In genomic region chr22:34886391-34886790, GRCh38 we compare ENCODE assay signal across 16 cellular contexts.
A peak's percentile ranks its signal among the peaks of the same experiment; 100 is the strongest.
DNase-seq lines count a peak whose midpoint lies in the region; ATAC-seq, FAIRE-seq and TF ChIP-seq lines count a peak whose summit lies in the region.
"Had no signal": no experiment of that assay in that cellular context is flagged by ENCODE, and none has a peak within 500 bp of the region (broad histone marks: within the 10 kb centered on the region; RNA-seq: fewer than 3 reads in every experiment).

No MANE protein-coding gene starts in this region.

- TF ChIP-seq CTCF in AG10803 (conservative IDR thresholded peaks at IDR 0.05; ENCODE audit: low read length) = no peak
- no peak for TF ChIP-seq CTCF in astrocyte (IDR thresholded peaks at IDR 0.05; ENCODE audit: insufficient read depth, low read depth, low read length)
- TF ChIP-seq CTCF in suprapubic skin (IDR thresholded peaks at IDR 0.05) = no peak

- no peak for TF ChIP-seq EP300 in suprapubic skin (IDR thresholded peaks at IDR 0.05)

- no peaks in the 10 kb centered on the region for H3K27me3 Mint-ChIP-seq in astrocyte (ENCODE audit: low read depth, unreplicated experiment)

- DNase-seq in AG10803 (ENCODE audit: low read depth) (peak; percentile 82), astrocyte (ENCODE audit: low read depth) (peak; percentile 56), suprapubic skin (ENCODE audit: low spot score in 2 of 2) (no peak), left colon (no peak), cerebellum (ENCODE audit: low spot score) (no peak), GM03348 (ENCODE audit: low spot score) (no peak)
- DNase-seq: 8988T; AML-193; Caco-2; CD4-positive, alpha-beta T cell; GDM1; GM23248 had no signal

- H3K79me2 ChIP-seq in astrocyte (ENCODE audit: insufficient read depth, low read length) = no peaks in the 10 kb centered on the region

- no peaks in the 10 kb centered on the region for H4K20me1 ChIP-seq in astrocyte (ENCODE audit: insufficient read depth, low read length)

- intact Hi-C loops in left colon (cut with DNase I, micrococcal nuclease) = no loop called here

- no peak for ATAC-seq in left colon

- H3K4me1 Mint-ChIP-seq in astrocyte (ENCODE audit: low read depth, unreplicated experiment) = no peaks in the 10 kb centered on the region

- H3K27me3 ChIP-seq in astrocyte (ENCODE audit: insufficient read depth, low read length) (no peaks in the 10 kb centered on the region), esophagus (ENCODE audit: control insufficient read depth in 1 of 2, insufficient read depth in 2 of 2, low read length in 2 of 2) (no peaks in the 10 kb centered on the region), suprapubic skin (no peaks in the 10 kb centered on the region)

- no peaks in the 10 kb centered on the region for H3K36me3 ChIP-seq in astrocyte (ENCODE audit: insufficient read depth, low read length)
- H3K36me3 ChIP-seq in esophagus (ENCODE audit: control insufficient read depth in 2 of 2, insufficient read depth in 2 of 2, low read length in 1 of 2) = no peaks in the 10 kb centered on the region
- no peaks in the 10 kb centered on the region for H3K36me3 ChIP-seq in suprapubic skin
- H3K36me3 ChIP-seq: HAP-1 had no signal

- no peak overlapping the region for H3K4me2 ChIP-seq in astrocyte (ENCODE audit: low read length)

- H3K9me3 ChIP-seq in astrocyte (ENCODE audit: insufficient read depth, low read depth, low read length) (no peaks in the 10 kb centered on the region), esophagus (ENCODE audit: control insufficient read depth in 2 of 2, insufficient read depth in 1 of 2, low read depth in 1 of 2, low read length in 1 of 2) (peaks cover 0 to 7% of the 10 kb centered on the region in 2 donors), suprapubic skin (no peaks in the 10 kb centered on the region)
- H3K9me3 ChIP-seq: HAP-1 had no signal

- WGBS in esophagus, 2 donors = 60 to 68% methylated on average over 2 of the region's 2 CpGs
- WGBS in suprapubic skin = 60% methylated on average over 2 of the region's 2 CpGs

- H3K4me3 ChIP-seq in AG10803 (ENCODE audit: low read length) (no peak overlapping the region), astrocyte (ENCODE audit: insufficient read depth, low read depth, low read length) (no peak overlapping the region), esophagus (ENCODE audit: low read depth in 1 of 2, low read length in 2 of 2) (no peak overlapping the region), suprapubic skin (no peak overlapping the region)
- H3K4me3 ChIP-seq: GM23248, HAP-1 had no signal

- H3K9me3 Mint-ChIP-seq in astrocyte (ENCODE audit: unreplicated experiment) = peaks cover 30% of the 10 kb centered on the region

- H3K27ac Mint-ChIP-seq in astrocyte (ENCODE audit: unreplicated experiment) = no peak overlapping the region
- H3K27ac Mint-ChIP-seq: CD4-positive, alpha-beta T cell had no signal

- no peak overlapping the region for H2AFZ ChIP-seq in astrocyte (ENCODE audit: low read depth, low read length)
- H2AFZ ChIP-seq: GM23248 had no signal

- H3K27ac ChIP-seq in astrocyte (ENCODE audit: low read depth, low read length) (peak overlapping the region; percentile 21), esophagus (ENCODE audit: low read depth in 2 of 2, low read length in 1 of 2) (peak overlapping the region; percentile 18 to 60), suprapubic skin (peak overlapping the region; percentile 13)
- H3K27ac ChIP-seq: C4-2B, GM23248 had no signal

- no peak for TF ChIP-seq POLR2A in suprapubic skin (IDR thresholded peaks at IDR 0.05)

- no peak overlapping the region for H3K4me3 Mint-ChIP-seq in astrocyte (ENCODE audit: unreplicated experiment)
- H3K4me3 Mint-ChIP-seq: CD4-positive, alpha-beta T cell had no signal

- H3K36me3 Mint-ChIP-seq in astrocyte (ENCODE audit: low read depth, unreplicated experiment) = peaks cover 2% of the 10 kb centered on the region

- peaks cover 3% of the 10 kb centered on the region for H3K4me1 ChIP-seq in astrocyte (ENCODE audit: insufficient read depth, low read length)
- no peaks in the 10 kb centered on the region for H3K4me1 ChIP-seq in esophagus (ENCODE audit: control insufficient read depth in 2 of 2, insufficient read depth in 2 of 2, low read length in 1 of 2)
- no peaks in the 10 kb centered on the region for H3K4me1 ChIP-seq in suprapubic skin
- H3K4me1 ChIP-seq: Caco-2, HAP-1 had no signal

- no peak for FAIRE-seq in astrocyte (lab: Jason Lieb, UNC)
- FAIRE-seq: D721Med had no signal

- H3K9ac ChIP-seq in astrocyte (ENCODE audit: low read length) = no peak overlapping the region
- H3K9ac ChIP-seq: GM23248 had no signal

Comparison
In these comparisons a context has a peak if more than half of its experiments do, and no peak if none do; other contexts are left out.
1. DNase-seq: peak in AG10803 (single experiment) and astrocyte (single experiment); none in suprapubic skin (0 of 2), left colon (0 of 2), cerebellum (single experiment) and GM03348 (single experiment).
2. Peak in every context shown above with its lines, with median percentiles within 50 percentile points of each other: H3K27ac ChIP-seq.